ENCODE assay signal across 8 cellular contexts in the genomic region with DNA sequence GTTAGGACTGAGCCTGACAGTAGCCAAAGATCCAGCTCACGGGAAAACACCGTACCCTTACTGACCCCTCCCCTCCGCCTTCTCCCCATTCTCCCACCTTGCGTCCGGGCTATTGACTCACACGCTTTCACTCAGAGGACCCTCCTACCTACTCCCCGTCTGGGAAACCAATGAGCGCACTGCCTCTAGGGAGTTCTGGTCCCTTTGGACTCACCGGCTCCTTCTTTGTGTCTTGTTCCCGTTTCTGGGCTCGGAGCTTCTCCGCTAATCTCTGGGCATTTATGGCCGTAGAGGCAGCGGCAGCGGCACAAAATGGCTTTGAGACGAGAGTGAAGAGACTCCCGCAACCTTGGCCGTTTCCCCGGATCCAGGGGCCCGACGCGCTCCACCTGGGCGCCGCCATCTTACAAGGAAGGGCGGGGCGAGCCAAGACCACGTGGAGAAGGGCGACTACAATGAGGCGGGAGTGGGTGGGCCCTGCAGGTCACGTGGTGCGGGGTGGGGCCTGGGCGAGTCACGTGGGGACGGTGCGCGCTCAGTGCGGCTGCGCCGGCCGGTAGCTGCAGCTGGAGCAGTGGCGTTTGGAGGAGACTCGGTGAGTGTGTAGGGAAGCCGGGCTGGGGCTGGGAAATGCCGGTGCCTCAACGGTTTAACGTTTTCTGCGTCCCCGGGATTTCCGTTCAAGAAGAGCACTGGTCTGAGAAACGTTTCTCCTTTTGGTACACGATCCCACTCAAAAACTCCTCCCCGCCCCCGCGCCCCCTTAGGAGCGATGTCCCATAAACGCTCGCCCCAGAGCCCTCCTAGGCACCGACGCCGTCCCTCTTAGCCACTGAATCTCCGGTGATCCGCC. TPM values are rescaled to one million over a fixed set of nuclear protein-coding genes. Genes with fewer than 3 reads are reported as not detected.
DNase-seq lines count a peak whose midpoint lies in the region; ATAC-seq, FAIRE-seq and TF ChIP-seq lines count a peak whose summit lies in the region.

A gene (plus strand): TSS at position 547 of the 853 bp plus-strand sequence. CDS start 23,220 bp downstream, outside the sequence.
A gene with protein sequence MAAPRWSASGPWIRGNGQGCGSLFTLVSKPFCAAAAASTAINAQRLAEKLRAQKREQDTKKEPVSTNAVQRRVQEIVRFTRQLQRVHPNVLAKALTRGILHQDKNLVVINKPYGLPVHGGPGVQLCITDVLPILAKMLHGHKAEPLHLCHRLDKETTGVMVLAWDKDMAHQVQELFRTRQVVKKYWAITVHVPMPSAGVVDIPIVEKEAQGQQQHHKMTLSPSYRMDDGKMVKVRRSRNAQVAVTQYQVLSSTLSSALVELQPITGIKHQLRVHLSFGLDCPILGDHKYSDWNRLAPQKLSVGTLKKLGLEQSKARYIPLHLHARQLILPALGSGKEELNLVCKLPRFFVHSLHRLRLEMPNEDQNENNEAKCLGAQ (minus strand): TSS at position 415 of the 853 bp plus-strand sequence. CDS start 12 bp downstream, at position 403.

- TF ChIP-seq POLR2A in uterus (IDR thresholded peaks at IDR 0.05), result peak; percentile 73 to 79

- DNase-seq in GM18507 (ENCODE audit: extremely low spot score, insufficient read length, low read depth), result peak; percentile 100
- peak; percentile 93 for DNase-seq in NCI-H1930 (lab: John Stamatoyannopoulos, UW)
- peak; percentile 81 to 99 (median 97) for DNase-seq in anterior cingulate cortex (lab: John Stamatoyannopoulos, UW)
- peak; percentile 99 for DNase-seq in right cardiac atrium
- DNase-seq in putamen (ENCODE audit: low spot score), result peak; percentile 95
- DNase-seq in uterus, result peak; percentile 98 to 99

- H3K4me1 ChIP-seq in right cardiac atrium (ENCODE audit: control insufficient read depth, insufficient read depth, low read length) (peaks cover 5% of the 10 kb centered on the region), uterus (no peaks in the 10 kb centered on the region)

- peak within 1 kb of the TSS; percentile 78 for H3K4me3 ChIP-seq in right cardiac atrium (ENCODE audit: low read length)
- H3K4me3 ChIP-seq in uterus, result peak within 1 kb of the TSS; percentile 79 to 89

- peak in 1 of 4 experiments; percentile 3 for TF ChIP-seq CTCF in uterus (IDR thresholded peaks at IDR 0.05)

- peak; percentile 96 for FAIRE-seq in GM18507 (lab: Jason Lieb, UNC)

- no peaks in the 10 kb centered on the region for H3K36me3 ChIP-seq in uterus

- under 1% methylated on average over 62 of the region's 62 CpGs for WGBS in right cardiac atrium

- H3K9me3 ChIP-seq in right cardiac atrium (ENCODE audit: control insufficient read depth, low read length) (no peaks in the 10 kb centered on the region), uterus (no peaks in the 10 kb centered on the region)

- intact Hi-C loops in T-helper 2 cell treated with Interferon-gamma antibody and Interleukin-4, amounts not matched to agents 100 ng/mL and 5 ng/mL, for 36 hours (cut with micrococcal nuclease), result loop anchor here (1.0 to 5.0 kb wide), 9 partner anchors 58 to 1259 kb away; a partner anchor contains a TSS
- intact Hi-C loops in right cardiac atrium (cut with DNase I) (no loop called here), uterus (cut with DNase I; ENCODE audit: low total_unique reads) (no loop called here)

- ATAC-seq in HG02973 (IDR thresholded peaks at IDR 0.05; ENCODE audit: unreplicated experiment) (peak; percentile 94), right cardiac atrium (peak; percentile 99)

- peak within 1 kb of the TSS; percentile 34 for H3K27ac ChIP-seq in right cardiac atrium (ENCODE audit: low read length)
- peak within 1 kb of the TSS; percentile 53 to 63 for H3K27ac ChIP-seq in uterus

- H3K27me3 ChIP-seq in right cardiac atrium (ENCODE audit: control insufficient read depth, insufficient read depth) (no peaks in the 10 kb centered on the region), uterus (no peaks in the 10 kb centered on the region)

RNA-seq across cellular contexts. Expression of the first gene that starts in this region (rescaled TPM):
- total RNA-seq in T-helper 2 cell treated with Interferon-gamma antibody and Interleukin-4, amounts not matched to agents 100 ng/mL and 5 ng/mL, for 36 hours, result 11.8 and 12.1 TPM in 2 replicates
- total RNA-seq in right cardiac atrium (10 to 100 TPM; 15.8 to 20.5 (median 16.9) TPM), uterus (10 to 100 TPM; 14.7 to 31.8 (median 17.8) TPM)
- polyA plus RNA-seq in right cardiac atrium, result 12.7 TPM

RNA-seq across cellular contexts. Expression of the second gene that starts in this region (rescaled TPM):
- 34.9 and 36.3 TPM in 2 replicates for total RNA-seq in T-helper 2 cell treated with Interferon-gamma antibody and Interleukin-4, amounts not matched to agents 100 ng/mL and 5 ng/mL, for 36 hours
- total RNA-seq in right cardiac atrium (10 to 100 TPM; 13.5 to 24.0 (median 19.5) TPM), uterus (10 to 100 TPM in 2 of 4 donors, 1 to 10 TPM in 2; 7.6 to 37.4 (median 16.4) TPM)
- polyA plus RNA-seq in right cardiac atrium, result 12.0 TPM

Comparison
In these comparisons a context has a peak if more than half of its experiments do, and no peak if none do; other contexts are left out.
1. Peak in every context shown above with its lines: DNase-seq, ATAC-seq, H3K4me3 ChIP-seq and H3K27ac ChIP-seq.